In genomic region chr3:71376911-71377310, GRCh38 we compare ENCODE assay signal across 22 cellular contexts.
A peak's percentile ranks its signal among the peaks of the same experiment; 100 is the strongest.
DNase-seq lines count a peak whose midpoint lies in the region; ATAC-seq lines count a peak whose summit lies in the region.
"Had no signal": no experiment of that assay in that cellular context is flagged by ENCODE, and none has a peak within 500 bp of the region (broad histone marks: within the 10 kb centered on the region; RNA-seq: fewer than 3 reads in every experiment).

No MANE protein-coding gene starts in this region.

- CTCF ChIA-PET in activated CD4-positive, alpha-beta memory T cell treated with anti-CD3 and anti-CD28 coated beads for 36 hours (lab: Charles Lee) = interaction anchor here (1.1 kb wide), 1 partner anchor 20 kb away, joined by 8 read pairs; no protein-coding TSS in a partner anchor
- CTCF ChIA-PET in activated CD4-positive, alpha-beta memory T cell treated with anti-CD3 and anti-CD28 coated beads, Interleukin-2, amount 10 ng/mL, durations not matched to agents 7 days and 5 days (lab: Charles Lee) = no interaction called here
- CTCF ChIA-PET in naive thymus-derived CD4-positive, alpha-beta T cell (lab: Charles Lee) = no interaction called here

- H3K4me2 ChIP-seq in Karpas-422 (ENCODE audit: low read depth, low read length, poor library complexity, severe bottlenecking) = peak overlapping the region; percentile 53

- no peak overlapping the region for H3K27ac Mint-ChIP-seq in activated CD4-positive, alpha-beta memory T cell treated with anti-CD3 and anti-CD28 coated beads for 36 hours
- no peak overlapping the region for H3K27ac Mint-ChIP-seq in activated CD4-positive, alpha-beta memory T cell treated with anti-CD3 and anti-CD28 coated beads, Interleukin-2, amount 10 ng/mL, durations not matched to agents 7 days and 5 days
- peak overlapping the region in 6 of 10 donors; percentile 27 to 94 (median 74) for H3K27ac Mint-ChIP-seq in naive thymus-derived CD8-positive, alpha-beta T cell
- H3K27ac Mint-ChIP-seq in naive thymus-derived CD4-positive, alpha-beta T cell = peak overlapping the region in 3 of 9 donors; percentile 68 to 100 (median 95)
- H3K27ac Mint-ChIP-seq: brain, progenitor cell of endocrine pancreas had no signal

- no peaks in the 10 kb centered on the region for H3K9me2 ChIP-seq in Karpas-422 (replicated peaks; ENCODE audit: insufficient read depth, low read length)

- H3K79me2 ChIP-seq in Karpas-422 (ENCODE audit: low read length) = peaks cover 90% of the 10 kb centered on the region

- H3K9me3 Mint-ChIP-seq in activated CD4-positive, alpha-beta memory T cell treated with anti-CD3 and anti-CD28 coated beads for 36 hours = no peaks in the 10 kb centered on the region
- H3K9me3 Mint-ChIP-seq in activated CD4-positive, alpha-beta memory T cell treated with anti-CD3 and anti-CD28 coated beads, Interleukin-2, amount 10 ng/mL, durations not matched to agents 7 days and 5 days = no peaks in the 10 kb centered on the region
- no peaks in the 10 kb centered on the region for H3K9me3 Mint-ChIP-seq in naive thymus-derived CD8-positive, alpha-beta T cell
- peaks cover 0 to 2% (median 0%) of the 10 kb centered on the region in 11 donors for H3K9me3 Mint-ChIP-seq in naive thymus-derived CD4-positive, alpha-beta T cell
- H3K9me3 Mint-ChIP-seq: brain had no signal

- H3K4me3 ChIP-seq in Karpas-422 (ENCODE audit: low read length) = peak overlapping the region; percentile 7
- no peak overlapping the region for H3K4me3 ChIP-seq in naive thymus-derived CD4-positive, alpha-beta T cell (ENCODE audit: low read length)
- H3K4me3 ChIP-seq: Peyer's patch, transverse colon had no signal

- H3K9me3 ChIP-seq in Karpas-422 (ENCODE audit: low read length) = no peaks in the 10 kb centered on the region
- H3K9me3 ChIP-seq in naive thymus-derived CD4-positive, alpha-beta T cell (ENCODE audit: control insufficient read depth in 2 of 3, low read length in 3 of 3) = no peaks in the 10 kb centered on the region
- H3K9me3 ChIP-seq: Peyer's patch, transverse colon had no signal

- H2AFZ ChIP-seq in Karpas-422 (ENCODE audit: low read length) = no peak overlapping the region

- H3K27me3 Mint-ChIP-seq in activated CD4-positive, alpha-beta memory T cell treated with anti-CD3 and anti-CD28 coated beads for 36 hours = no peaks in the 10 kb centered on the region
- no peaks in the 10 kb centered on the region for H3K27me3 Mint-ChIP-seq in activated CD4-positive, alpha-beta memory T cell treated with anti-CD3 and anti-CD28 coated beads, Interleukin-2, amount 10 ng/mL, durations not matched to agents 7 days and 5 days
- H3K27me3 Mint-ChIP-seq in naive thymus-derived CD8-positive, alpha-beta T cell = no peaks in the 10 kb centered on the region
- peaks cover 0 to 29% (median 0%) of the 10 kb centered on the region in 5 donors for H3K27me3 Mint-ChIP-seq in naive thymus-derived CD4-positive, alpha-beta T cell
- H3K27me3 Mint-ChIP-seq: brain, progenitor cell of endocrine pancreas, T-helper 17 cell had no signal

- peak; percentile 28 for DNase-seq in activated CD4-positive, alpha-beta memory T cell treated with anti-CD3 and anti-CD28 coated beads for 36 hours
- DNase-seq in activated CD4-positive, alpha-beta memory T cell treated with anti-CD3 and anti-CD28 coated beads, Interleukin-2, amount 10 ng/mL, durations not matched to agents 7 days and 5 days = no peak
- peak; percentile 93 for DNase-seq in Karpas-422
- no peak for DNase-seq in naive thymus-derived CD8-positive, alpha-beta T cell
- DNase-seq in effector CD4-positive, alpha-beta T cell = no peak
- no peak for DNase-seq in naive thymus-derived CD4-positive, alpha-beta T cell
- no peak for DNase-seq in Right ventricle myocardium superior
- DNase-seq: activated CD4-positive, alpha-beta T cell treated with anti-CD3 and anti-CD28 coated beads, Interleukin-2, amount 50 U/mL, for 4 hours; activated T-cell treated with anti-CD3 and anti-CD28 coated beads, Interleukin-2, amount 50 U/mL, for 1 hour; effector CD8-positive, alpha-beta T cell; foreskin keratinocyte; hypothalamus; NCI-H1417; NCI-H510A; NK-92 treated with Interleukin-12 subunit alpha and Interleukin-12 subunit beta, amount 100 ng/mL, for 24 hours; Peyer's patch; stimulated activated CD4-positive, alpha-beta T cell treated with anti-CD3 and anti-CD28 coated beads, Interleukin-2, amount 100 ng/mL, for 48 hours; T-helper 17 cell; transverse colon had no signal

- H3K36me3 Mint-ChIP-seq in activated CD4-positive, alpha-beta memory T cell treated with anti-CD3 and anti-CD28 coated beads for 36 hours = peaks cover 3% of the 10 kb centered on the region
- no peaks in the 10 kb centered on the region for H3K36me3 Mint-ChIP-seq in activated CD4-positive, alpha-beta memory T cell treated with anti-CD3 and anti-CD28 coated beads, Interleukin-2, amount 10 ng/mL, durations not matched to agents 7 days and 5 days (ENCODE audit: low read depth)
- H3K36me3 Mint-ChIP-seq in naive thymus-derived CD8-positive, alpha-beta T cell = peaks cover 5 to 22% (median 10%) of the 10 kb centered on the region in 3 donors
- H3K36me3 Mint-ChIP-seq in naive thymus-derived CD4-positive, alpha-beta T cell = peaks cover 4 to 45% (median 17%) of the 10 kb centered on the region in 5 donors
- H3K36me3 Mint-ChIP-seq: brain had no signal

- intact Hi-C loops in activated CD4-positive, alpha-beta memory T cell treated with anti-CD3 and anti-CD28 coated beads for 36 hours (cut with micrococcal nuclease) = loop anchor here (2.0 kb wide), 1 partner anchor 16 kb away; no protein-coding TSS in a partner anchor
- intact Hi-C loops in naive thymus-derived CD4-positive, alpha-beta T cell (cut with micrococcal nuclease) = no loop called here
- intact Hi-C loops in Right ventricle myocardium superior (cut with DNase I) = no loop called here

- no peaks in the 10 kb centered on the region for H3K36me3 ChIP-seq in Karpas-422 (ENCODE audit: insufficient read depth, low read length)
- H3K36me3 ChIP-seq in naive thymus-derived CD4-positive, alpha-beta T cell (ENCODE audit: control insufficient read depth in 2 of 3, insufficient read depth in 3 of 3, low read length in 3 of 3) = no peaks in the 10 kb centered on the region
- H3K36me3 ChIP-seq: Peyer's patch, transverse colon had no signal

- H3K4me3 Mint-ChIP-seq in activated CD4-positive, alpha-beta memory T cell treated with anti-CD3 and anti-CD28 coated beads for 36 hours = no peak overlapping the region
- no peak overlapping the region for H3K4me3 Mint-ChIP-seq in activated CD4-positive, alpha-beta memory T cell treated with anti-CD3 and anti-CD28 coated beads, Interleukin-2, amount 10 ng/mL, durations not matched to agents 7 days and 5 days
- no peak overlapping the region for H3K4me3 Mint-ChIP-seq in naive thymus-derived CD8-positive, alpha-beta T cell
- H3K4me3 Mint-ChIP-seq in naive thymus-derived CD4-positive, alpha-beta T cell = peak overlapping the region in 3 of 10 donors; percentile 6 to 59 (median 39)
- H3K4me3 Mint-ChIP-seq: brain, T-helper 17 cell had no signal

- ATAC-seq in GM18867 (IDR thresholded peaks at IDR 0.05; ENCODE audit: unreplicated experiment) = peak; percentile 73
- ATAC-seq in naive thymus-derived CD8-positive, alpha-beta T cell = no peak
- ATAC-seq in naive thymus-derived CD4-positive, alpha-beta T cell = no peak
- no peak for ATAC-seq in Right ventricle myocardium superior (ENCODE audit: poor library complexity)
- ATAC-seq: foreskin keratinocyte, T-helper 17 cell had no signal

- no peaks in the 10 kb centered on the region for H4K20me1 ChIP-seq in Karpas-422 (ENCODE audit: insufficient read depth, low read depth, low read length)

- H3K9ac ChIP-seq in Karpas-422 (ENCODE audit: low read length) = no peak overlapping the region

- peak overlapping the region; percentile 92 for H3K27ac ChIP-seq in Karpas-422 (ENCODE audit: low read length)
- no peak overlapping the region for H3K27ac ChIP-seq in naive thymus-derived CD4-positive, alpha-beta T cell (ENCODE audit: low read depth, low read length)
- H3K27ac ChIP-seq: foreskin keratinocyte, transverse colon had no signal

- no peaks in the 10 kb centered on the region for H3K27me3 ChIP-seq in Karpas-422 (ENCODE audit: low read length)
- no peaks in the 10 kb centered on the region for H3K27me3 ChIP-seq in naive thymus-derived CD4-positive, alpha-beta T cell (ENCODE audit: control insufficient read depth in 2 of 2, insufficient read depth in 2 of 2, low read length in 2 of 2)
- H3K27me3 ChIP-seq: foreskin keratinocyte, Peyer's patch, transverse colon had no signal

- H3K4me1 Mint-ChIP-seq in activated CD4-positive, alpha-beta memory T cell treated with anti-CD3 and anti-CD28 coated beads for 36 hours (ENCODE audit: low read depth) = peaks cover 73% of the 10 kb centered on the region
- peaks cover 25% of the 10 kb centered on the region for H3K4me1 Mint-ChIP-seq in activated CD4-positive, alpha-beta memory T cell treated with anti-CD3 and anti-CD28 coated beads, Interleukin-2, amount 10 ng/mL, durations not matched to agents 7 days and 5 days
- H3K4me1 Mint-ChIP-seq in naive thymus-derived CD8-positive, alpha-beta T cell = peaks cover 41 to 89% (median 87%) of the 10 kb centered on the region in 4 donors
- H3K4me1 Mint-ChIP-seq in naive thymus-derived CD4-positive, alpha-beta T cell = peaks cover 10 to 95% (median 89%) of the 10 kb centered on the region in 7 donors

- POLR2A ChIA-PET in activated CD4-positive, alpha-beta memory T cell treated with anti-CD3 and anti-CD28 coated beads for 36 hours (lab: Charles Lee) = interaction anchor here (0.8 kb wide), 1 partner anchor 16 kb away, joined by 3 read pairs; no protein-coding TSS in a partner anchor
- POLR2A ChIA-PET in activated CD4-positive, alpha-beta memory T cell treated with anti-CD3 and anti-CD28 coated beads, Interleukin-2, amount 10 ng/mL, durations not matched to agents 7 days and 5 days (lab: Charles Lee) = no interaction called here
- POLR2A ChIA-PET in naive thymus-derived CD8-positive, alpha-beta T cell (lab: Charles Lee) = no interaction called here
- POLR2A ChIA-PET in naive thymus-derived CD4-positive, alpha-beta T cell (lab: Charles Lee) = interaction anchor here (1.1 kb wide), 1 partner anchor 38 kb away, joined by 3 read pairs; no protein-coding TSS in a partner anchor

- peaks cover 91% of the 10 kb centered on the region for H3K4me1 ChIP-seq in Karpas-422 (ENCODE audit: low read length)
- peaks cover 19 to 64% of the 10 kb centered on the region in 2 donors for H3K4me1 ChIP-seq in naive thymus-derived CD4-positive, alpha-beta T cell (ENCODE audit: control insufficient read depth in 2 of 2, insufficient read depth in 2 of 2, low read length in 2 of 2)
- H3K4me1 ChIP-seq: foreskin keratinocyte had no signal

Comparison
In these comparisons a context has a peak if more than half of its experiments do, and no peak if none do; other contexts are left out.
1. DNase-seq: peak in activated CD4-positive, alpha-beta memory T cell treated with anti-CD3 and anti-CD28 coated beads for 36 hours (single experiment) and Karpas-422 (single experiment); none in activated CD4-positive, alpha-beta memory T cell treated with anti-CD3 and anti-CD28 coated beads, Interleukin-2, amount 10 ng/mL, durations not matched to agents 7 days and 5 days (single experiment), naive thymus-derived CD8-positive, alpha-beta T cell (0 of 10), effector CD4-positive, alpha-beta T cell (single experiment), naive thymus-derived CD4-positive, alpha-beta T cell (0 of 9) and Right ventricle myocardium superior (single experiment).
2. POLR2A ChIA-PET loops: an anchor here in activated CD4-positive, alpha-beta memory T cell treated with anti-CD3 and anti-CD28 coated beads for 36 hours (0.8 kb wide) and naive thymus-derived CD4-positive, alpha-beta T cell (1.1 kb wide); none called in activated CD4-positive, alpha-beta memory T cell treated with anti-CD3 and anti-CD28 coated beads, Interleukin-2, amount 10 ng/mL, durations not matched to agents 7 days and 5 days and naive thymus-derived CD8-positive, alpha-beta T cell.
3. H3K27ac Mint-ChIP-seq: peak in naive thymus-derived CD8-positive, alpha-beta T cell (6 of 10); none in activated CD4-positive, alpha-beta memory T cell treated with anti-CD3 and anti-CD28 coated beads for 36 hours (single experiment) and activated CD4-positive, alpha-beta memory T cell treated with anti-CD3 and anti-CD28 coated beads, Interleukin-2, amount 10 ng/mL, durations not matched to agents 7 days and 5 days (single experiment).